ENCODE assay signal across 22 cellular contexts in genomic region chr17:65592131-65592965, GRCh38. TPM values are rescaled to one million over a fixed set of nuclear protein-coding genes. Genes with fewer than 3 reads are reported as not detected.
DNase-seq lines count a peak whose midpoint lies in the region; ATAC-seq and TF ChIP-seq lines count a peak whose summit lies in the region.
"Had no signal": no experiment of that assay in that cellular context is flagged by ENCODE, and none has a peak within 500 bp of the region (broad histone marks: within the 10 kb centered on the region; RNA-seq: fewer than 3 reads in every experiment).

No MANE protein-coding gene starts in this region.

- H3K56ac ChIP-seq in IMR-90 (ENCODE audit: extremely low read depth, insufficient read depth, low read length): no peak overlapping the region

- H3K4me3 Mint-ChIP-seq in Caco-2 (ENCODE audit: unreplicated experiment): peak overlapping the region; percentile 51
- peak overlapping the region in 7 of 10 donors; percentile 7 to 91 (median 86) for H3K4me3 Mint-ChIP-seq in naive thymus-derived CD4-positive, alpha-beta T cell

- no peaks in the 10 kb centered on the region for H3K27me3 Mint-ChIP-seq in Caco-2 (ENCODE audit: insufficient read depth, unreplicated experiment)
- H3K27me3 Mint-ChIP-seq in naive thymus-derived CD4-positive, alpha-beta T cell: peaks cover 0 to 5% (median 0%) of the 10 kb centered on the region in 5 donors

- no peak overlapping the region for H2BK120ac ChIP-seq in IMR-90 (ENCODE audit: low read depth, low read length)

- H2BK15ac ChIP-seq in IMR-90 (ENCODE audit: low read depth, low read length): no peak overlapping the region

- no peak overlapping the region for H4K91ac ChIP-seq in IMR-90 (ENCODE audit: insufficient read depth, low read depth, low read length)

- H3K9me3 Mint-ChIP-seq in Caco-2 (ENCODE audit: unreplicated experiment): no peaks in the 10 kb centered on the region
- H3K9me3 Mint-ChIP-seq in naive thymus-derived CD4-positive, alpha-beta T cell: no peaks in the 10 kb centered on the region
- H3K9me3 Mint-ChIP-seq: CD4-positive, alpha-beta memory T cell had no signal

- H4K8ac ChIP-seq in IMR-90 (ENCODE audit: low read depth in 2 of 2, low read length in 2 of 2): no peak overlapping the region

- CTCF ChIA-PET in Caco-2 (lab: Charles Lee) (no interaction called here), IMR-90 (lab: Yijun Ruan, JAX) (no interaction called here)
- CTCF ChIA-PET in naive thymus-derived CD4-positive, alpha-beta T cell (lab: Charles Lee): interaction anchor here (0.7 kb wide), 1 partner anchor 324 kb away, joined by 4 read pairs; no protein-coding TSS in a partner anchor

- peaks cover 50% of the 10 kb centered on the region for H3K4me1 Mint-ChIP-seq in Caco-2 (ENCODE audit: low read depth, unreplicated experiment)
- peaks cover 12 to 67% (median 48%) of the 10 kb centered on the region in 7 donors for H3K4me1 Mint-ChIP-seq in naive thymus-derived CD4-positive, alpha-beta T cell

- no peak overlapping the region for H3K27ac ChIP-seq in BLaER1 treated with 17β-estradiol and CSF1 and Interleukin-3, amounts not matched to agents 10 nM and 100 nM
- H3K27ac ChIP-seq in IMR-90 (ENCODE audit: insufficient read depth, low read length): no peak overlapping the region
- no peak overlapping the region for H3K27ac ChIP-seq in naive thymus-derived CD4-positive, alpha-beta T cell (ENCODE audit: low read depth, low read length)
- H3K27ac ChIP-seq: KMS-11, RWPE1, SK-N-MC had no signal

- H2AK5ac ChIP-seq in IMR-90 (ENCODE audit: low read depth, low read length): no peak overlapping the region

- WGBS in IMR-90 (ENCODE audit: extremely low coverage in 2 of 2, insufficient read length in 1 of 2), 2 experiments: no CpG with 5 or more reads among the region's 7 CpGs

- H3K9me1 ChIP-seq in IMR-90 (ENCODE audit: insufficient read depth, low read length): no peaks in the 10 kb centered on the region

- intact Hi-C loops in Caco-2 (cut with micrococcal nuclease; ENCODE audit: unreplicated experiment): no loop called here
- intact Hi-C loops in IMR-90 (cut with micrococcal nuclease): no loop called here
- intact Hi-C loops in naive thymus-derived CD4-positive, alpha-beta T cell (cut with micrococcal nuclease): no loop called here

- H3K36me3 ChIP-seq in BLaER1 treated with 17β-estradiol and CSF1 and Interleukin-3, amounts not matched to agents 10 nM and 100 nM: no peaks in the 10 kb centered on the region
- H3K36me3 ChIP-seq in Caco-2 (ENCODE audit: control insufficient read depth, insufficient read depth, low read length): no peaks in the 10 kb centered on the region
- no peaks in the 10 kb centered on the region for H3K36me3 ChIP-seq in IMR-90 (ENCODE audit: control insufficient read depth, insufficient read depth, low read length)
- H3K36me3 ChIP-seq in naive thymus-derived CD4-positive, alpha-beta T cell (ENCODE audit: control insufficient read depth in 2 of 3, insufficient read depth in 3 of 3, low read length in 3 of 3): no peaks in the 10 kb centered on the region
- H3K36me3 ChIP-seq: BE2C had no signal

- peaks cover 8 to 26% (median 20%) of the 10 kb centered on the region in 10 experiments; a peak in 19 of 20 replicates for H3K4me1 ChIP-seq in BLaER1 treated with 17β-estradiol and CSF1 and Interleukin-3, amounts not matched to agents 10 nM and 100 nM
- peaks cover 58% of the 10 kb centered on the region for H3K4me1 ChIP-seq in Caco-2
- H3K4me1 ChIP-seq in IMR-90 (ENCODE audit: control insufficient read depth, insufficient read depth, low read length): no peaks in the 10 kb centered on the region; the same call in 1 of the 2 replicates
- H3K4me1 ChIP-seq in naive thymus-derived CD4-positive, alpha-beta T cell (ENCODE audit: control insufficient read depth in 2 of 2, insufficient read depth in 2 of 2, low read length in 2 of 2): peaks cover 0 to 34% of the 10 kb centered on the region in 2 donors
- H3K4me1 ChIP-seq: BE2C had no signal

- ATAC-seq in IMR-90 (ENCODE audit: low read depth): no peak
- ATAC-seq in naive thymus-derived CD4-positive, alpha-beta T cell: no peak

- no peak overlapping the region for H2BK20ac ChIP-seq in IMR-90 (ENCODE audit: low read depth, low read length)

- no peaks in the 10 kb centered on the region for H3K79me1 ChIP-seq in IMR-90 (ENCODE audit: low read depth in 1 of 2, low read length in 2 of 2)

- no peak overlapping the region for H3K4me3 ChIP-seq in BLaER1 treated with 17β-estradiol and CSF1 and Interleukin-3, amounts not matched to agents 10 nM and 100 nM
- H3K4me3 ChIP-seq in Caco-2 (ENCODE audit: low read depth, low read length): no peak overlapping the region
- no peak overlapping the region for H3K4me3 ChIP-seq in IMR-90 (ENCODE audit: insufficient read depth, low read depth, low read length)
- H3K4me3 ChIP-seq in naive thymus-derived CD4-positive, alpha-beta T cell (ENCODE audit: low read length): no peak overlapping the region
- H3K4me3 ChIP-seq: SK-N-MC had no signal

- no peak overlapping the region for H4K5ac ChIP-seq in IMR-90 (ENCODE audit: low read depth, low read length)

- H4K20me1 ChIP-seq in BLaER1 treated with 17β-estradiol and CSF1 and Interleukin-3, amounts not matched to agents 10 nM and 100 nM: no peaks in the 10 kb centered on the region
- no peaks in the 10 kb centered on the region for H4K20me1 ChIP-seq in IMR-90 (ENCODE audit: insufficient read depth, low read length)

- H3K18ac ChIP-seq in IMR-90 (ENCODE audit: low read depth, low read length): no peak overlapping the region

- in situ Hi-C loops in IMR-90 (cut with MboI; ENCODE audit: low sequenced_read_pairs): no loop called here

- no peak overlapping the region for H3K23ac ChIP-seq in IMR-90 (ENCODE audit: low read depth, low read length)

- H3K14ac ChIP-seq in IMR-90 (replicated peaks; ENCODE audit: low read depth, low read length): no peak overlapping the region

- H3K27me3 ChIP-seq in BLaER1 treated with 17β-estradiol and CSF1 and Interleukin-3, amounts not matched to agents 10 nM and 100 nM: no peaks in the 10 kb centered on the region
- no peaks in the 10 kb centered on the region for H3K27me3 ChIP-seq in Caco-2 (replicated peaks; ENCODE audit: control insufficient read depth, insufficient read depth, low read length)
- H3K27me3 ChIP-seq in IMR-90 (ENCODE audit: control insufficient read depth, insufficient read depth, low read length): no peaks in the 10 kb centered on the region; the same call in 1 of the 2 replicates
- no peaks in the 10 kb centered on the region for H3K27me3 ChIP-seq in naive thymus-derived CD4-positive, alpha-beta T cell (ENCODE audit: control insufficient read depth in 2 of 2, insufficient read depth in 2 of 2, low read length in 2 of 2)
- H3K27me3 ChIP-seq: BE2C had no signal

- no peak for DNase-seq in Caco-2
- no peak for DNase-seq in IMR-90
- DNase-seq in naive thymus-derived CD4-positive, alpha-beta T cell: no peak
- no peak for DNase-seq in stimulated activated CD4-positive, alpha-beta T cell treated with anti-CD3 and anti-CD28 coated beads, Interleukin-1b, Interleukin-23, amount 100 ng/mL, for 48 hours
- no peak for DNase-seq in NCI-H1048 (lab: John Stamatoyannopoulos, UW)
- DNase-seq in globus pallidus (ENCODE audit: low spot score): no peak
- DNase-seq: BE2C; CD4-positive, alpha-beta memory T cell; GDM1; NCI-H1105; NCI-H146; NCI-H2029 treated with DMSO at 0.1 percent for 48 hours; NCI-H2171; NCI-H345; NCI-H524; NCI-H774; NK-92 treated with Interleukin-12 subunit alpha and Interleukin-12 subunit beta, amount 100 ng/mL, for 24 hours; SHP77 treated with DMSO at 0.1 percent for 48 hours had no signal

- peak overlapping the region in 8 of 11 experiments; percentile 4 to 59 (median 41); a peak in 13 of 22 replicates for H3K4me2 ChIP-seq in BLaER1 treated with 17β-estradiol and CSF1 and Interleukin-3, amounts not matched to agents 10 nM and 100 nM
- H3K4me2 ChIP-seq in IMR-90 (ENCODE audit: low read depth, low read length): no peak overlapping the region
- H3K4me2 ChIP-seq: KMS-11 had no signal

- no peak for TF ChIP-seq CTCF in Caco-2 (IDR thresholded peaks at IDR 0.05; ENCODE audit: insufficient read depth in 1 of 2, low read depth in 1 of 2, low read length in 1 of 2, severe bottlenecking in 1 of 2, unreplicated experiment in 1 of 2)
- TF ChIP-seq CTCF in IMR-90 (conservative IDR thresholded peaks at IDR 0.05; ENCODE audit: low read depth, low read length): no peak

- no peak overlapping the region for H3K9ac ChIP-seq in BLaER1 treated with 17β-estradiol and CSF1 and Interleukin-3, amounts not matched to agents 10 nM and 100 nM
- H3K9ac ChIP-seq in IMR-90 (ENCODE audit: low read depth, low read length): no peak overlapping the region
- H3K9ac ChIP-seq: KMS-11 had no signal

- H2AFZ ChIP-seq in IMR-90 (replicated peaks; ENCODE audit: low read length, poor library complexity): no peak overlapping the region

- TSS peak; percentile 79 for BruUV-seq in Caco-2 (replicated peaks; lab: Mats Ljungman, UMichigan)
- BruUV-seq in IMR-90 (replicated peaks; lab: Mats Ljungman, UMichigan): no TSS peak

- peak overlapping the region; percentile 62 for H2AK9ac ChIP-seq in IMR-90 (replicated peaks; ENCODE audit: low read depth, low read length, poor library complexity)

- peaks cover 8% of the 10 kb centered on the region for H3K36me3 Mint-ChIP-seq in Caco-2 (ENCODE audit: insufficient read depth, unreplicated experiment)
- no peaks in the 10 kb centered on the region for H3K36me3 Mint-ChIP-seq in naive thymus-derived CD4-positive, alpha-beta T cell
- H3K36me3 Mint-ChIP-seq: CD4-positive, alpha-beta memory T cell had no signal

- no peak overlapping the region for H2BK5ac ChIP-seq in IMR-90 (ENCODE audit: low read depth, low read length, poor library complexity, severe bottlenecking)

- POLR2A ChIA-PET in Caco-2 (lab: Charles Lee): no interaction called here
- POLR2A ChIA-PET in IMR-90 (lab: Charles Lee; ENCODE audit: unreplicated experiment): no interaction called here
- POLR2A ChIA-PET in naive thymus-derived CD4-positive, alpha-beta T cell (lab: Charles Lee): interaction anchor here (0.6 to 0.9 kb wide), 2 partner anchors 84 to 158 kb away, joined by 3 to 4 read pairs; no protein-coding TSS in a partner anchor

- no peak for TF ChIP-seq RAD21 in IMR-90 (IDR thresholded peaks at IDR 0.05; ENCODE audit: low read length)

- no peak overlapping the region for H3K4ac ChIP-seq in IMR-90 (ENCODE audit: low read depth, low read length)

- dilution Hi-C loops in IMR-90 (cut with HindIII; ENCODE audit: low sequenced_read_pairs, unreplicated experiment): no loop called here

- H3K27ac Mint-ChIP-seq in Caco-2 (ENCODE audit: unreplicated experiment): peak overlapping the region; percentile 88
- peak overlapping the region in 3 of 9 donors; percentile 5 to 68 (median 17) for H3K27ac Mint-ChIP-seq in naive thymus-derived CD4-positive, alpha-beta T cell
- H3K27ac Mint-ChIP-seq: CD4-positive, alpha-beta memory T cell had no signal

- no peak for TF ChIP-seq POLR2A in IMR-90 (IDR thresholded peaks at IDR 0.05; ENCODE audit: low read depth, low read length)

- H3K9me3 ChIP-seq in BLaER1 treated with 17β-estradiol and CSF1 and Interleukin-3, amounts not matched to agents 10 nM and 100 nM (replicated peaks in 1 of 11): no peaks in the 10 kb centered on the region
- H3K9me3 ChIP-seq in Caco-2: no peaks in the 10 kb centered on the region
- H3K9me3 ChIP-seq in IMR-90 (ENCODE audit: control insufficient read depth, insufficient read depth, low read length): no peaks in the 10 kb centered on the region
- H3K9me3 ChIP-seq in naive thymus-derived CD4-positive, alpha-beta T cell (ENCODE audit: control insufficient read depth in 2 of 3, low read length in 3 of 3): no peaks in the 10 kb centered on the region
- H3K9me3 ChIP-seq: BE2C had no signal

RNA-seq across cellular contexts. Expression of gene AXIN2, which starts 30.9 kb away (rescaled TPM):
- total RNA-seq in Caco-2 (2022): 141 and 168 TPM in 2 replicates
- total RNA-seq in IMR-90 (2012; rRNA removed): 1.8 and 1.9 TPM in 2 replicates
- polyA plus RNA-seq in IMR-90 (2012; rRNA removed): 0.91 and 0.99 TPM in 2 replicates
- 1.0 TPM in 2 replicates for polyA plus RNA-seq in IMR-90 (2012; cell fraction: cytosol; rRNA removed)
- 2.3 and 2.4 TPM in 2 replicates for polyA plus RNA-seq in IMR-90 (2012; cell fraction: nucleus; rRNA removed; ENCODE audit: low replicate concordance)
- 10 to 100 TPM in 4 of 5 experiments, 1 to 10 TPM in 1; 7.4 to 63.4 (median 39.5) TPM for total RNA-seq in naive thymus-derived CD4-positive, alpha-beta T cell
- 10 to 100 TPM; 10.5 to 16.2 TPM for polyA plus RNA-seq in naive thymus-derived CD4-positive, alpha-beta T cell
